ENCODE assay signal across 25 cellular contexts in genomic region chr3:64730651-64731050, GRCh38. TPM values are rescaled to one million over a fixed set of nuclear protein-coding genes. Genes with fewer than 3 reads are reported as not detected.
"Had no signal": no experiment of that assay in that cellular context is flagged by ENCODE, and none has a peak within 500 bp of the region (broad histone marks: within the 10 kb centered on the region; RNA-seq: fewer than 3 reads in every experiment).

No MANE protein-coding gene starts in this region.

- H3K9me3 Mint-ChIP-seq: nephron; T-helper 1 cell treated with Interleukin-12 subunit alpha and Interleukin-12 subunit beta and Interleukin-4 antibody, amounts not matched to agents 30 μg/mL and 1 μg/mL, for 36 hours had no signal

- H3K36me3 Mint-ChIP-seq: activated CD8-positive, alpha-beta memory T cell treated with anti-CD3 and anti-CD28 coated beads, Interleukin-2, amount 10 ng/mL, durations not matched to agents 7 days and 5 days; activated naive CD4-positive, alpha-beta T cell treated with anti-CD3 and anti-CD28 coated beads, Interleukin-2, amount 50 U/mL, for 24 hours; stimulated activated naive B cell treated with anti-CD40 and anti-IgM and Interleukin-4, amounts not matched to agents 10 μg/mL and 1 μg/mL and 100 μg/mL, for 72 hours; WTC11 had no signal

- DNase-seq: activated CD4-positive, alpha-beta T cell treated with anti-CD3 and anti-CD28 coated beads for 1 hour; activated CD4-positive, alpha-beta T cell treated with anti-CD3 and anti-CD28 coated beads, Interleukin-2, amount 50 U/mL, for 1 hour; activated CD8-positive, alpha-beta memory T cell treated with anti-CD3 and anti-CD28 coated beads, Interleukin-2, amount 10 ng/mL, durations not matched to agents 7 days and 5 days; activated CD8-positive, alpha-beta T cell treated with anti-CD3 and anti-CD28 coated beads, Interleukin-2, amount 10 ng/mL, durations not matched to agents 7 days and 5 days; activated T-cell treated with anti-CD3 and anti-CD28 coated beads, Interleukin-2, amount 50 U/mL, for 48 hours; effector CD8-positive, alpha-beta T cell; esophagus squamous epithelium; foreskin melanocyte; heart right ventricle; left ventricle myocardium inferior; retina; sigmoid colon; stimulated activated CD4-positive, alpha-beta T cell treated with anti-CD3 and anti-CD28 coated beads, Interleukin-15, amount 100 ng/mL, for 24 hours; stimulated activated CD4-positive, alpha-beta T cell treated with anti-CD3 and anti-CD28 coated beads, Interleukin-2, amount 100 ng/mL, for 24 hours; stimulated activated naive B cell treated with anti-CD40 and anti-IgM and Interleukin-4, amounts not matched to agents 10 μg/mL and 1 μg/mL and 100 μg/mL, for 72 hours; stomach; T-helper 9 cell; tibial artery had no signal

- H3K27me3 Mint-ChIP-seq: activated CD8-positive, alpha-beta memory T cell treated with anti-CD3 and anti-CD28 coated beads, Interleukin-2, amount 10 ng/mL, durations not matched to agents 7 days and 5 days; central memory CD8-positive, alpha-beta T cell; progenitor cell of endocrine pancreas; stimulated activated naive B cell treated with anti-CD40 and anti-IgM and Interleukin-4, amounts not matched to agents 10 μg/mL and 1 μg/mL and 100 μg/mL, for 72 hours had no signal

- H3K4me3 Mint-ChIP-seq: activated CD8-positive, alpha-beta memory T cell treated with anti-CD3 and anti-CD28 coated beads, Interleukin-2, amount 10 ng/mL, durations not matched to agents 7 days and 5 days; activated CD8-positive, alpha-beta T cell treated with anti-CD3 and anti-CD28 coated beads, Interleukin-2, amount 10 ng/mL, durations not matched to agents 7 days and 5 days; activated naive CD4-positive, alpha-beta T cell treated with anti-CD3 and anti-CD28 coated beads, Interleukin-2, amount 50 U/mL, for 24 hours; central memory CD8-positive, alpha-beta T cell; nephron; stimulated activated naive B cell treated with anti-CD40 and anti-IgM and Interleukin-4, amounts not matched to agents 10 μg/mL and 1 μg/mL and 100 μg/mL, for 72 hours; T-helper 1 cell treated with Interleukin-12 subunit alpha and Interleukin-12 subunit beta and Interleukin-4 antibody, amounts not matched to agents 30 μg/mL and 1 μg/mL, for 36 hours; WTC11 had no signal

- H3K4me1 Mint-ChIP-seq: activated CD8-positive, alpha-beta memory T cell treated with anti-CD3 and anti-CD28 coated beads, Interleukin-2, amount 10 ng/mL, durations not matched to agents 7 days and 5 days; activated naive CD4-positive, alpha-beta T cell treated with anti-CD3 and anti-CD28 coated beads, Interleukin-2, amount 50 U/mL, for 24 hours; central memory CD8-positive, alpha-beta T cell; stimulated activated naive B cell treated with anti-CD40 and anti-IgM and Interleukin-4, amounts not matched to agents 10 μg/mL and 1 μg/mL and 100 μg/mL, for 72 hours had no signal

- H3K27ac Mint-ChIP-seq: activated CD8-positive, alpha-beta memory T cell treated with anti-CD3 and anti-CD28 coated beads, Interleukin-2, amount 10 ng/mL, durations not matched to agents 7 days and 5 days; activated CD8-positive, alpha-beta T cell treated with anti-CD3 and anti-CD28 coated beads, Interleukin-2, amount 10 ng/mL, durations not matched to agents 7 days and 5 days; activated naive CD4-positive, alpha-beta T cell treated with anti-CD3 and anti-CD28 coated beads, Interleukin-2, amount 50 U/mL, for 24 hours; activated T-helper 2 cell treated with anti-CD3 and anti-CD28 coated beads, Interferon-gamma antibody, Interleukin-2, Interleukin-4, amounts not matched to agents 10 μg/mL and 5 μg/mL and 100 μg/mL, durations not matched to agents 14 hours and 24 hours and 36 hours; nephron; progenitor cell of endocrine pancreas; stimulated activated naive B cell treated with anti-CD40 and anti-IgM and Interleukin-4, amounts not matched to agents 10 μg/mL and 1 μg/mL and 100 μg/mL, for 72 hours; T-helper 1 cell treated with Interleukin-12 subunit alpha and Interleukin-12 subunit beta and Interleukin-4 antibody, amounts not matched to agents 30 μg/mL and 1 μg/mL, for 36 hours; WTC11 had no signal

RNA-seq across cellular contexts. Expression of gene ADAMTS9, which starts 42.9 kb away (rescaled TPM):
- total RNA-seq: activated CD8-positive, alpha-beta memory T cell treated with anti-CD3 and anti-CD28 coated beads, Interleukin-2, amount 10 ng/mL, durations not matched to agents 7 days and 5 days; activated CD8-positive, alpha-beta T cell treated with anti-CD3 and anti-CD28 coated beads, Interleukin-2, amount 10 ng/mL, durations not matched to agents 7 days and 5 days; activated T-helper 2 cell treated with anti-CD3 and anti-CD28 coated beads, Interferon-gamma antibody, Interleukin-2, Interleukin-4, amounts not matched to agents 10 μg/mL and 5 μg/mL and 100 μg/mL, durations not matched to agents 14 hours and 24 hours and 36 hours had no signal
